ENCODE assay signal across 27 cellular contexts in genomic region chr11:70432580-70432979, GRCh38. TPM values are rescaled to one million over a fixed set of nuclear protein-coding genes. Genes with fewer than 3 reads are reported as not detected.
DNase-seq lines count a peak whose midpoint lies in the region; ATAC-seq, FAIRE-seq and TF ChIP-seq lines count a peak whose summit lies in the region.
"Had no signal": no experiment of that assay in that cellular context is flagged by ENCODE, and none has a peak within 500 bp of the region (broad histone marks: within the 10 kb centered on the region; RNA-seq: fewer than 3 reads in every experiment).

No MANE protein-coding gene starts in this region.

- peaks cover 55% of the 10 kb centered on the region for H4K20me1 ChIP-seq in osteoblast (ENCODE audit: insufficient read depth, low read length)

- H3K36me3 ChIP-seq in endodermal cell (ENCODE audit: control insufficient read depth, insufficient read depth, low read length) (peaks cover 93% of the 10 kb centered on the region), osteoblast (ENCODE audit: insufficient read depth, low read length) (peaks cover 94% of the 10 kb centered on the region)

- H3K27ac Mint-ChIP-seq in endodermal cell = peak overlapping the region; percentile 18
- no peak overlapping the region for H3K27ac Mint-ChIP-seq in effector memory CD8-positive, alpha-beta T cell
- H3K27ac Mint-ChIP-seq: CD8-positive, alpha-beta T cell; HFFc6 had no signal

- H3K9me3 Mint-ChIP-seq in endodermal cell = no peaks in the 10 kb centered on the region
- no peaks in the 10 kb centered on the region for H3K9me3 Mint-ChIP-seq in effector memory CD8-positive, alpha-beta T cell
- H3K9me3 Mint-ChIP-seq: CD8-positive, alpha-beta T cell; HFFc6 had no signal

- no peak overlapping the region for H3K4me3 ChIP-seq in endodermal cell (ENCODE audit: low read length)
- no peak overlapping the region for H3K4me3 ChIP-seq in osteoblast (ENCODE audit: insufficient read depth, low read length)
- H3K4me3 ChIP-seq: A549, PC-9, SJSA1 had no signal

- DNase-seq in ELF-1 (ENCODE audit: low read depth, low spot score) (peak; percentile 74), HTR-8/SVneo (ENCODE audit: insufficient read length, low spot score) (no peak), endodermal cell (no peak), osteoblast (ENCODE audit: insufficient read length, low spot score, missing footprints) (peak; percentile 30), NCI-H524 (lab: John Stamatoyannopoulos, UW) (no peak), DMS53 treated with DMSO at 0.1 percent for 48 hours (lab: John Stamatoyannopoulos, UW; ENCODE audit: unreplicated experiment) (no peak)
- DNase-seq in effector memory CD8-positive, alpha-beta T cell = no peak
- DNase-seq: AML-193; Caco-2; CD8-positive, alpha-beta T cell; DMS79 treated with DMSO at 0.1 percent for 48 hours; HFFc6; KBM-7; NCI-H1105; NCI-H146; NCI-H1930; NCI-H2107; NCI-H446; NCI-H526; NCI-H82; NK-92 treated with Interleukin-12 subunit alpha and Interleukin-12 subunit beta, amount 100 ng/mL, for 24 hours; PC-9; Right ventricle myocardium superior had no signal

- peaks cover 29% of the 10 kb centered on the region for H3K79me2 ChIP-seq in osteoblast (ENCODE audit: insufficient read depth, low read length)

- no peak overlapping the region for H3K9ac ChIP-seq in endodermal cell (ENCODE audit: extremely low read depth, low read length, poor library complexity, severe bottlenecking)

- H3K27me3 Mint-ChIP-seq in endodermal cell (ENCODE audit: insufficient read depth) = no peaks in the 10 kb centered on the region
- peaks cover 36 to 91% of the 10 kb centered on the region in 2 donors for H3K27me3 Mint-ChIP-seq in effector memory CD8-positive, alpha-beta T cell

- no peaks in the 10 kb centered on the region for H3K4me1 ChIP-seq in endodermal cell (ENCODE audit: control insufficient read depth, insufficient read depth, low read length)
- no peaks in the 10 kb centered on the region for H3K4me1 ChIP-seq in osteoblast (ENCODE audit: insufficient read depth, low read length)
- H3K4me1 ChIP-seq: A549, Caco-2, SJSA1 had no signal

- H3K4me1 Mint-ChIP-seq in endodermal cell = no peaks in the 10 kb centered on the region
- no peaks in the 10 kb centered on the region for H3K4me1 Mint-ChIP-seq in effector memory CD8-positive, alpha-beta T cell (ENCODE audit: low read depth in 2 of 2)

- no peak overlapping the region for H3K4me2 ChIP-seq in osteoblast (ENCODE audit: insufficient read depth, low read length)
- H3K4me2 ChIP-seq: A549, PC-9 had no signal

- ATAC-seq in effector memory CD8-positive, alpha-beta T cell (replicated peaks) = no peak
- ATAC-seq: A549; CD8-positive, alpha-beta T cell had no signal

- H3K9me3 ChIP-seq in endodermal cell (ENCODE audit: control insufficient read depth, low read length) (no peaks in the 10 kb centered on the region), osteoblast (ENCODE audit: low read depth, low read length) (no peaks in the 10 kb centered on the region)
- H3K9me3 ChIP-seq: A549, Caco-2, SJSA1 had no signal

- H3K27me3 ChIP-seq in endodermal cell (ENCODE audit: control insufficient read depth, insufficient read depth, low read length, poor library complexity, severe bottlenecking) (no peaks in the 10 kb centered on the region), osteoblast (ENCODE audit: insufficient read depth, low read length) (no peaks in the 10 kb centered on the region)
- H3K27me3 ChIP-seq: SJSA1 had no signal

- no peak overlapping the region for H3K4me3 Mint-ChIP-seq in endodermal cell
- H3K4me3 Mint-ChIP-seq in effector memory CD8-positive, alpha-beta T cell = no peak overlapping the region
- H3K4me3 Mint-ChIP-seq: CD8-positive, alpha-beta T cell; HFFc6 had no signal

- H2AFZ ChIP-seq in osteoblast (ENCODE audit: low read length) = no peak overlapping the region
- H2AFZ ChIP-seq: PC-9 had no signal

- WGBS in endodermal cell (ENCODE audit: insufficient coverage in 1 of 2, insufficient read length in 1 of 2), 2 experiments = 93 to 94% methylated on average over 12 to 15 of the region's 15 CpGs

- peak; percentile 57 for FAIRE-seq in HTR-8/SVneo (lab: Jason Lieb, UNC)
- FAIRE-seq: A549, H54 had no signal

- peaks cover 86% of the 10 kb centered on the region for H3K36me3 Mint-ChIP-seq in endodermal cell (ENCODE audit: low read depth)
- peaks cover 3% of the 10 kb centered on the region for H3K36me3 Mint-ChIP-seq in effector memory CD8-positive, alpha-beta T cell (ENCODE audit: insufficient read depth)
- H3K36me3 Mint-ChIP-seq: CD8-positive, alpha-beta T cell had no signal

- no peak for TF ChIP-seq CTCF in endodermal cell (conservative IDR thresholded peaks at IDR 0.05)
- no peak for TF ChIP-seq CTCF in osteoblast (IDR thresholded peaks at IDR 0.05; ENCODE audit: extremely low read depth, low read depth, low read length)

- H3K27ac ChIP-seq in endodermal cell (ENCODE audit: low read depth, low read length) (no peak overlapping the region), osteoblast (ENCODE audit: low read depth, low read length) (no peak overlapping the region)
- H3K27ac ChIP-seq: A549, C4-2B, PC-9, SJSA1 had no signal

RNA-seq across cellular contexts. Expression of gene CTTN, which starts 34.3 kb away (rescaled TPM):
- total RNA-seq in endodermal cell = 100 to 1,000 TPM; 282 to 283 TPM
- 150 TPM for polyA plus RNA-seq in endodermal cell (2013, experiment 1 of 2)
- 132 TPM for polyA plus RNA-seq in endodermal cell (2013, experiment 2 of 2)
- 426 and 429 TPM in 2 replicates for total RNA-seq in osteoblast

Comparison
In these comparisons a context has a peak if more than half of its experiments do, and no peak if none do; other contexts are left out.
1. DNase-seq: peak in ELF-1 (single experiment) and osteoblast (single experiment); none in HTR-8/SVneo (single experiment), endodermal cell (single experiment), effector memory CD8-positive, alpha-beta T cell (0 of 3), NCI-H524 (0 of 2) and DMS53 treated with DMSO at 0.1 percent for 48 hours (single experiment).